Comparison of ENCODE assay signal across 8 cellular contexts in genomic region chr6:36851149-36851614, GRCh38. TPM values are rescaled to one million over a fixed set of nuclear protein-coding genes. Genes with fewer than 3 reads are reported as not detected.
DNase-seq lines count a peak whose midpoint lies in the region; ATAC-seq and TF ChIP-seq lines count a peak whose summit lies in the region.

No MANE protein-coding gene starts in this region.

- H3K36me3 ChIP-seq in HAP-1 (replicated peaks) = peaks cover 31% of the 10 kb centered on the region
- no peaks in the 10 kb centered on the region for H3K36me3 ChIP-seq in adrenal gland (replicated peaks in 1 of 2)
- H3K36me3 ChIP-seq in heart right ventricle = peaks cover 0 to 20% (median 5%) of the 10 kb centered on the region in 9 donors

- H3K27ac ChIP-seq in adrenal gland (peak overlapping the region in 2 of 5 donors; percentile 12 to 14), heart right ventricle (peak overlapping the region in 9 of 10 donors; percentile 43 to 86 (median 80))

- ATAC-seq in heart right ventricle = peak; percentile 0 to 36 (median 20)
- no peak for ATAC-seq in GM21717 (IDR thresholded peaks at IDR 0.05; ENCODE audit: unreplicated experiment)

- TF ChIP-seq CTCF in adrenal gland (IDR thresholded peaks at IDR 0.05) (peak; percentile 67 to 79 (median 73)), heart right ventricle (IDR thresholded peaks at IDR 0.05) (peak; percentile 59 to 88 (median 81))

- H3K9me3 ChIP-seq in HAP-1 (no peaks in the 10 kb centered on the region), adrenal gland (replicated peaks in 1 of 3) (no peaks in the 10 kb centered on the region), heart right ventricle (peaks cover 0 to 6% (median 0%) of the 10 kb centered on the region in 11 donors)

- H3K4me3 ChIP-seq in HAP-1 = no peak overlapping the region
- H3K4me3 ChIP-seq in adrenal gland = no peak overlapping the region
- H3K4me3 ChIP-seq in heart right ventricle = no peak overlapping the region

- DNase-seq in COLO829 (ENCODE audit: low spot score) = peak; percentile 86
- DNase-seq in HAP-1 (ENCODE audit: low spot score in 2 of 2) = peak; percentile 35 to 63
- DNase-seq in NCI-H69 (lab: John Stamatoyannopoulos, UW) = peak; percentile 81
- peak; percentile 61 to 85 (median 72) for DNase-seq in adrenal gland
- peak in 1 of 2 donors; percentile 71 for DNase-seq in heart right ventricle
- peak; percentile 47 for DNase-seq in pulmonary artery endothelial cell (ENCODE audit: low read depth, low spot score)
- no peak for DNase-seq in activated CD4-positive, CD25-positive, alpha-beta regulatory T cell treated with anti-CD3 and anti-CD28 coated beads, Interleukin-2, amount 50 U/mL, for 72 hours

- H3K27me3 ChIP-seq in HAP-1 (ENCODE audit: low read depth) = no peaks in the 10 kb centered on the region
- H3K27me3 ChIP-seq in adrenal gland = no peaks in the 10 kb centered on the region
- H3K27me3 ChIP-seq in heart right ventricle = no peaks in the 10 kb centered on the region

- H3K4me1 ChIP-seq in HAP-1 (peaks cover 9% of the 10 kb centered on the region), adrenal gland (replicated peaks in 1 of 2) (peaks cover 0 to 22% of the 10 kb centered on the region in 2 donors), heart right ventricle (peaks cover 5 to 76% (median 72%) of the 10 kb centered on the region in 9 donors)

- 35 to 44% (median 36%) methylated on average over 3 of the region's 3 CpGs for WGBS in adrenal gland, 4 donors
- 29 to 30% methylated on average over 3 of the region's 3 CpGs for WGBS in heart right ventricle, 2 donors

- no peak for TF ChIP-seq POLR2A in adrenal gland (IDR thresholded peaks at IDR 0.05)

- intact Hi-C loops in adrenal gland (cut with DNase I) (loop anchor here in 1 of 2 donors (5.0 kb wide), 1 partner anchor 84 kb away; no protein-coding TSS in a partner anchor), heart right ventricle (cut with DNase I) (loop anchor here in 9 of 10 donors (1.0 to 10.0 kb wide), 5 partner anchors 84 to 236 kb away; no protein-coding TSS in a partner anchor)

- in situ Hi-C loops in HAP-1 (cut with MboI; ENCODE audit: low sequenced_read_pairs) = loop anchor here (5.0 kb wide), 2 partner anchors 84 to 229 kb away; no protein-coding TSS in a partner anchor

RNA-seq across cellular contexts. Expression of gene CPNE5, which starts 11.9 kb away (rescaled TPM):
- total RNA-seq in adrenal gland (1 to 10 TPM in 4 of 8 donors, under 1 TPM in 3, not detected in 1; 0.26 to 3.5 (median 1.3) TPM), heart right ventricle (10 to 100 TPM in 9 of 10 donors, 1 to 10 TPM in 1; 2.8 to 98.2 (median 29.0) TPM), pulmonary artery endothelial cell (6.9 and 7.5 TPM in 2 replicates)
- polyA plus RNA-seq in adrenal gland (1 to 10 TPM in 2 of 3 donors, under 1 TPM in 1; 0.71 to 2.2 (median 1.1) TPM), heart right ventricle (10 to 100 TPM in 1 of 2 donors, 1 to 10 TPM in 1; 4.4 to 18.4 TPM)

RNA-seq across cellular contexts. Expression of gene PPIL1, which starts 23.4 kb away (rescaled TPM):
- total RNA-seq in adrenal gland = 100 to 1,000 TPM in 2 of 8 donors, 10 to 100 TPM in 6; 36.4 to 138 (median 61.4) TPM
- 100 to 1,000 TPM in 1 of 3 donors, 10 to 100 TPM in 1, 1 to 10 TPM in 1; 8.2 to 134 (median 30.5) TPM for polyA plus RNA-seq in adrenal gland
- 100 to 1,000 TPM in 2 of 10 donors, 10 to 100 TPM in 8; 34.5 to 106 (median 49.2) TPM for total RNA-seq in heart right ventricle
- polyA plus RNA-seq in heart right ventricle = 10 to 100 TPM; 21.1 to 50.3 TPM
- total RNA-seq in pulmonary artery endothelial cell = 35.1 and 44.8 TPM in 2 replicates

RNA-seq across cellular contexts. Expression of gene C6orf89, which starts 34.6 kb away (rescaled TPM):
- total RNA-seq in adrenal gland = 100 to 1,000 TPM in 1 of 8 donors, 10 to 100 TPM in 7; 62.7 to 107 (median 89.0) TPM
- polyA plus RNA-seq in adrenal gland = 10 to 100 TPM; 17.5 to 67.3 (median 19.4) TPM
- total RNA-seq in heart right ventricle = 100 to 1,000 TPM in 1 of 10 donors, 10 to 100 TPM in 9; 64.6 to 104 (median 74.7) TPM
- 10 to 100 TPM; 22.5 to 23.1 TPM for polyA plus RNA-seq in heart right ventricle
- total RNA-seq in pulmonary artery endothelial cell = 26.2 and 32.5 TPM in 2 replicates
